Comparison of ENCODE assay signal across 21 cellular contexts in genomic region chr4:79863333-79863732, GRCh38.
DNase-seq lines count a peak whose midpoint lies in the region; ATAC-seq and TF ChIP-seq lines count a peak whose summit lies in the region.
"Had no signal": no experiment of that assay in that cellular context is flagged by ENCODE, and none has a peak within 500 bp of the region (broad histone marks: within the 10 kb centered on the region; RNA-seq: fewer than 3 reads in every experiment).

No MANE protein-coding gene starts in this region.

- H3K27ac Mint-ChIP-seq in glutamatergic neuron (ENCODE audit: unreplicated experiment), result peak overlapping the region; percentile 39
- H3K27ac Mint-ChIP-seq in CD14-positive monocyte, result no peak overlapping the region
- H3K27ac Mint-ChIP-seq: CD4-positive, alpha-beta memory T cell; GM23338; H9 had no signal

- H3K4me1 Mint-ChIP-seq in glutamatergic neuron (ENCODE audit: low read depth, unreplicated experiment) (peaks cover 17% of the 10 kb centered on the region), CD14-positive monocyte (no peaks in the 10 kb centered on the region)
- H3K4me1 Mint-ChIP-seq: CD4-positive, alpha-beta memory T cell; GM23338; H9 had no signal

- peaks cover 1% of the 10 kb centered on the region for H3K27me3 Mint-ChIP-seq in glutamatergic neuron (ENCODE audit: unreplicated experiment)
- H3K27me3 Mint-ChIP-seq in CD14-positive monocyte (ENCODE audit: low read depth in 3 of 3), result no peaks in the 10 kb centered on the region

- intact Hi-C loops in Right ventricle myocardium superior (cut with DNase I), result no loop called here
- intact Hi-C loops in cardiac septum (cut with DNase I), result no loop called here
- intact Hi-C loops in CD14-positive monocyte (cut with micrococcal nuclease), result no loop called here

- H3K9me3 Mint-ChIP-seq in glutamatergic neuron (ENCODE audit: unreplicated experiment) (peaks cover 2% of the 10 kb centered on the region), CD14-positive monocyte (no peaks in the 10 kb centered on the region)
- H3K9me3 Mint-ChIP-seq: CD4-positive, alpha-beta memory T cell; GM23338; H9 had no signal

- H3K36me3 Mint-ChIP-seq in glutamatergic neuron (ENCODE audit: unreplicated experiment), result no peaks in the 10 kb centered on the region
- H3K36me3 Mint-ChIP-seq in CD14-positive monocyte, result no peaks in the 10 kb centered on the region
- H3K36me3 Mint-ChIP-seq: CD4-positive, alpha-beta memory T cell had no signal

- TF ChIP-seq CTCF in glutamatergic neuron (IDR thresholded peaks at IDR 0.05; ENCODE audit: partially characterized antibody, unreplicated experiment), result no peak
- TF ChIP-seq CTCF in CD14-positive monocyte (IDR thresholded peaks at IDR 0.05), result no peak

- ATAC-seq in Right ventricle myocardium superior (ENCODE audit: poor library complexity), result peak; percentile 69
- ATAC-seq: A549, GM23338, HCT116 had no signal

- H3K4me3 Mint-ChIP-seq in glutamatergic neuron (ENCODE audit: unreplicated experiment), result no peak overlapping the region
- H3K4me3 Mint-ChIP-seq in CD14-positive monocyte, result no peak overlapping the region
- H3K4me3 Mint-ChIP-seq: CD4-positive, alpha-beta memory T cell; GM23338; H9 had no signal

- DNase-seq in NCI-H2171 treated with DMSO at 0.1 percent for 48 hours (lab: John Stamatoyannopoulos, UW), result peak; percentile 58
- DNase-seq in NCI-H2171 (lab: John Stamatoyannopoulos, UW), result no peak
- DNase-seq in Right ventricle myocardium superior, result no peak
- DNase-seq in cardiac septum (ENCODE audit: low spot score), result no peak
- DNase-seq in NCI-H82 (lab: John Stamatoyannopoulos, UW), result peak; percentile 63
- DNase-seq in glutamatergic neuron, result no peak
- DNase-seq in CD14-positive monocyte (ENCODE audit: low spot score), result no peak
- DNase-seq: 8988T; ACHN; AML-193; BE2C; Calu3; CD4-positive, alpha-beta memory T cell; COR-L47; DMS53; DMS79 treated with DMSO at 0.1 percent for 48 hours; GF-D8; H9 had no signal

Comparison
In these comparisons a context has a peak if more than half of its experiments do, and no peak if none do; other contexts are left out.
1. DNase-seq: peak in NCI-H2171 treated with DMSO at 0.1 percent for 48 hours (single experiment) and NCI-H82 (single experiment); none in NCI-H2171 (single experiment), Right ventricle myocardium superior (single experiment), cardiac septum (single experiment), glutamatergic neuron (single experiment) and CD14-positive monocyte (single experiment).